In the genomic region with DNA sequence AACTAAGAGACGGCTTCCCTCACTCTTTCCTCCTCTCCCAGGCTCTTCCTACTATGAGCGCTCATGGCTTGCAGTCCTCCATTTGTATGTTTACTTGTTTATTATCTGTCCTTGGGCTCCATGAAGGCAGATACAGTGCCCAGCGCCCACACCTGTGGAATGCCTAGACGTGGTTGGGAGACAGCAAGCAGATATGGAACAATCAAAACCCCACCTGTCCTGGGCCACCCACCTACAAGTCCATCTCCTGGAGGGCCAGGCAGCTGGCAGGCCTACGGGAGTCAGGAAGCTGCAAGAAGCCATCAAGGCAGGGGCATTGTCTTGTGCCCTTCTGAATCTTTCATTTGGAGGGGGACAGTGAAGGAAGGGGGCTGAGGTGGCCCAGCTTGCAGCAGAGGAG, we compare ENCODE assay signal across 12 cellular contexts.
A peak's percentile ranks its signal among the peaks of the same experiment; 100 is the strongest.
DNase-seq lines count a peak whose midpoint lies in the region; ATAC-seq, FAIRE-seq and TF ChIP-seq lines count a peak whose summit lies in the region.
"Had no signal": no experiment of that assay in that cellular context is flagged by ENCODE, and none has a peak within 500 bp of the region (broad histone marks: within the 10 kb centered on the region; RNA-seq: fewer than 3 reads in every experiment).

No MANE protein-coding gene starts in this region.

- H3K79me1 ChIP-seq in H1 (ENCODE audit: low read depth, low read length) (peaks cover 11% of the 10 kb centered on the region), neuronal stem cell (ENCODE audit: low read depth, low read length) (peaks cover 5% of the 10 kb centered on the region)

- no peaks in the 10 kb centered on the region for H3K9me3 Mint-ChIP-seq in CD8-positive, alpha-beta T cell

- no peaks in the 10 kb centered on the region for H3K9me3 ChIP-seq in CD8-positive, alpha-beta T cell (ENCODE audit: low read length)
- H3K9me3 ChIP-seq in MM.1S (replicated peaks; ENCODE audit: insufficient read depth, low read length) (no peaks in the 10 kb centered on the region), H1 (ENCODE audit: insufficient read depth in 2 of 2, low read depth in 1 of 2, low read length in 1 of 2) (no peaks in the 10 kb centered on the region), neuronal stem cell (replicated peaks in 1 of 2; ENCODE audit: control insufficient read depth in 2 of 2, insufficient read depth in 1 of 2, low read depth in 1 of 2, low read length in 2 of 2) (no peaks in the 10 kb centered on the region), Peyer's patch (no peaks in the 10 kb centered on the region)
- H3K9me3 ChIP-seq: esophagus muscularis mucosa had no signal

- peak overlapping the region; percentile 63 for H3K4me3 Mint-ChIP-seq in CD8-positive, alpha-beta T cell

- no peak overlapping the region for H2BK15ac ChIP-seq in H1 (ENCODE audit: low read length)
- peak overlapping the region; percentile 90 for H2BK15ac ChIP-seq in neuronal stem cell (ENCODE audit: low read length)

- H2BK5ac ChIP-seq in H1 (ENCODE audit: low read depth, low read length) (no peak overlapping the region), neuronal stem cell (ENCODE audit: low read length) (no peak overlapping the region)

- H3K4me1 ChIP-seq in CD8-positive, alpha-beta T cell (ENCODE audit: insufficient read depth, low read length), result peaks cover 53% of the 10 kb centered on the region
- H3K4me1 ChIP-seq in MM.1S (ENCODE audit: low read length) (peaks cover 12% of the 10 kb centered on the region), H1 (replicated peaks in 1 of 4; ENCODE audit: control insufficient read depth in 3 of 4, insufficient read depth in 4 of 4, low read length in 3 of 4) (peaks cover 2 to 23% (median 7%) of the 10 kb centered on the region in 4 experiments; a peak in 6 of 7 replicates), neuronal stem cell (ENCODE audit: control insufficient read depth in 2 of 2, insufficient read depth in 1 of 2, low read depth in 1 of 2, low read length in 2 of 2) (peaks cover 19 to 25% of the 10 kb centered on the region in 2 donors), Peyer's patch (peaks cover 0 to 40% (median 15%) of the 10 kb centered on the region in 4 donors)

- H2BK20ac ChIP-seq in H1 (ENCODE audit: low read length), result no peak overlapping the region

- intact Hi-C loops in CD8-positive, alpha-beta T cell (cut with DNase I, micrococcal nuclease), result loop anchor here (1.0 to 10.0 kb wide), 4 partner anchors 26 to 486 kb away; a partner anchor contains a TSS

- H3K79me2 ChIP-seq in MM.1S (ENCODE audit: low read length), result peaks cover 83% of the 10 kb centered on the region
- H3K79me2 ChIP-seq in H1 (ENCODE audit: control insufficient read depth in 1 of 2, insufficient read depth in 2 of 2, low read length in 2 of 2), result peaks cover 0 to 24% of the 10 kb centered on the region in 2 experiments; a peak in 2 of 4 replicates

- H2AK5ac ChIP-seq in H1 (ENCODE audit: low read depth, low read length), result 0 out of 2 replicates have a peak overlapping the region, but pooled peaks have one; percentile 59
- H2AK5ac ChIP-seq in neuronal stem cell (ENCODE audit: low read depth, low read length), result peak overlapping the region; percentile 90

- no peak for TF ChIP-seq EP300 in H1 (IDR thresholded peaks at IDR 0.05; ENCODE audit: borderline replicate concordance in 1 of 2, low read depth in 2 of 2, low read length in 2 of 2)

- H3K4me1 Mint-ChIP-seq in CD8-positive, alpha-beta T cell (ENCODE audit: low read depth), result peaks cover 71% of the 10 kb centered on the region

- H4K91ac ChIP-seq in H1 (replicated peaks; ENCODE audit: insufficient read length, low read length), result no peak overlapping the region
- H4K91ac ChIP-seq in neuronal stem cell (ENCODE audit: low read depth, low read length, poor library complexity), result no peak overlapping the region

- H4K8ac ChIP-seq in H1 (ENCODE audit: extremely low read depth, insufficient read depth, low read length) (no peak overlapping the region), neuronal stem cell (ENCODE audit: low read depth, low read length) (no peak overlapping the region)

- no peak overlapping the region for H4K5ac ChIP-seq in H1 (ENCODE audit: insufficient read length, low read depth, low read length)

- no peak overlapping the region for H3K27ac ChIP-seq in CD8-positive, alpha-beta T cell (ENCODE audit: low read depth, low read length)
- H3K27ac ChIP-seq in MM.1S (ENCODE audit: low read length), result no peak overlapping the region
- no peak overlapping the region for H3K27ac ChIP-seq in H1 (ENCODE audit: low read depth, low read length)
- H3K27ac ChIP-seq in neuronal stem cell (replicated peaks; ENCODE audit: low read length), result no peak overlapping the region
- no peak overlapping the region for H3K27ac ChIP-seq in Peyer's patch
- H3K27ac ChIP-seq: PC-9 had no signal

- no peaks in the 10 kb centered on the region for H3K9me2 ChIP-seq in MM.1S (replicated peaks; ENCODE audit: insufficient read depth, low read length)

- peaks cover 21% of the 10 kb centered on the region for H3K36me3 Mint-ChIP-seq in CD8-positive, alpha-beta T cell

- CTCF ChIA-PET in CD8-positive, alpha-beta T cell (lab: Charles Lee), result interaction anchor here (1.3 to 1.4 kb wide), 2 partner anchors 15 to 21 kb away, joined by 3 to 5 read pairs; no protein-coding TSS in a partner anchor
- CTCF ChIA-PET in H1 (lab: Charles Lee; ENCODE audit: partially characterized antibody), result interaction anchor here (1.0 to 25.8 kb wide), 2 partner anchors 16 to 25 kb away, joined by 3 to 267 read pairs; no protein-coding TSS in a partner anchor

- ATAC-seq in CD8-positive, alpha-beta T cell, result no peak

- H3F3A ChIP-seq in MM.1S (ENCODE audit: insufficient read depth, low read length), result no peaks in the 10 kb centered on the region

- H3K4ac ChIP-seq in H1 (replicated peaks; ENCODE audit: insufficient read length, low read depth, low read length) (peak overlapping the region; percentile 76), neuronal stem cell (ENCODE audit: low read length) (peak overlapping the region; percentile 38)

- H3K4me3 ChIP-seq in CD8-positive, alpha-beta T cell (ENCODE audit: low read depth, low read length), result no peak overlapping the region
- H3K4me3 ChIP-seq in MM.1S (ENCODE audit: low read length) (no peak overlapping the region; the same call in 1 of the 2 replicates), H1 (ENCODE audit: extremely low read depth in 1 of 4, insufficient read depth in 2 of 4, low read depth in 3 of 4, low read length in 4 of 4) (no peak overlapping the region; a peak in 1 of 8 replicates), neuronal stem cell (ENCODE audit: low read length in 2 of 2) (no peak overlapping the region), Peyer's patch (no peak overlapping the region)

- peaks cover 5% of the 10 kb centered on the region for H3K23me2 ChIP-seq in H1 (ENCODE audit: low read depth, low read length)

- no peaks in the 10 kb centered on the region for H3K27me3 Mint-ChIP-seq in CD8-positive, alpha-beta T cell (ENCODE audit: low read depth)

- H3K36me3 ChIP-seq in CD8-positive, alpha-beta T cell (ENCODE audit: insufficient read depth, low read length), result no peaks in the 10 kb centered on the region
- H3K36me3 ChIP-seq in MM.1S (replicated peaks; ENCODE audit: insufficient read depth, low read length), result no peaks in the 10 kb centered on the region; the same call in 1 of the 2 replicates
- no peaks in the 10 kb centered on the region for H3K36me3 ChIP-seq in H1 (ENCODE audit: control insufficient read depth in 2 of 4, insufficient read depth in 4 of 4, low read length in 3 of 4)
- H3K36me3 ChIP-seq in neuronal stem cell (replicated peaks in 1 of 2; ENCODE audit: control insufficient read depth in 2 of 2, insufficient read depth in 2 of 2, low read length in 2 of 2), result no peaks in the 10 kb centered on the region
- no peaks in the 10 kb centered on the region for H3K36me3 ChIP-seq in Peyer's patch
- H3K36me3 ChIP-seq: esophagus muscularis mucosa had no signal

- H4K20me1 ChIP-seq in MM.1S (ENCODE audit: insufficient read depth, low read length) (peaks cover 21% of the 10 kb centered on the region; the same call in 1 of the 2 replicates), H1 (replicated peaks in 1 of 2; ENCODE audit: control insufficient read depth in 1 of 2, insufficient read depth in 2 of 2, low read length in 2 of 2) (peaks cover 4 to 23% of the 10 kb centered on the region in 2 experiments)

- H3K27ac Mint-ChIP-seq in CD8-positive, alpha-beta T cell, result no peak overlapping the region

- no peak overlapping the region for H3K56ac ChIP-seq in H1 (replicated peaks; ENCODE audit: insufficient read length, low read depth, low read length)

- TF ChIP-seq CTCF in CD8-positive, alpha-beta T cell (IDR thresholded peaks at IDR 0.05), result no peak
- TF ChIP-seq CTCF in MM.1S (IDR thresholded peaks at IDR 0.05; ENCODE audit: low read length), result no peak
- TF ChIP-seq CTCF in H1 (IDR thresholded peaks at IDR 0.05; ENCODE audit: control extremely low read depth in 1 of 3, insufficient read depth in 1 of 3, low read depth in 1 of 3, low read length in 3 of 3), result no peak
- no peak for TF ChIP-seq CTCF in Peyer's patch (IDR thresholded peaks at IDR 0.05)

- no peak for DNase-seq in CD8-positive, alpha-beta T cell
- DNase-seq in MM.1S, result no peak
- no peak for DNase-seq in H1 (ENCODE audit: low read depth in 1 of 2, low spot score in 2 of 2)
- no peak for DNase-seq in neuronal stem cell (ENCODE audit: low spot score)
- DNase-seq in NCI-H2107 (lab: John Stamatoyannopoulos, UW), result no peak
- DNase-seq in activated CD8-positive, alpha-beta memory T cell treated with anti-CD3 and anti-CD28 coated beads, Interleukin-2, amount 50 U/mL, for 48 hours, result no peak
- no peak for DNase-seq in Peyer's patch
- DNase-seq: DMS 273 treated with DMSO at 0.1 percent for 48 hours; PC-9; stimulated activated CD8-positive, alpha-beta memory T cell treated with anti-CD3 and anti-CD28 coated beads, Interleukin-4, amount 100 ng/mL, for 48 hours had no signal

- POLR2A ChIA-PET in CD8-positive, alpha-beta T cell (lab: Charles Lee), result interaction anchor here (3.3 kb wide), 1 partner anchor 43 kb away, joined by 8 read pairs; no protein-coding TSS in a partner anchor
- POLR2A ChIA-PET in H1 (lab: Charles Lee; ENCODE audit: partially characterized antibody), result interaction anchor here (1.9 kb wide), 1 partner anchor 25 kb away, joined by 4 read pairs; no protein-coding TSS in a partner anchor

- H3K14ac ChIP-seq in H1 (ENCODE audit: insufficient read length) (no peak overlapping the region), neuronal stem cell (ENCODE audit: low read length) (no peak overlapping the region)

- H3K27me3 ChIP-seq in CD8-positive, alpha-beta T cell (ENCODE audit: insufficient read depth, low read length), result no peaks in the 10 kb centered on the region
- H3K27me3 ChIP-seq in MM.1S (replicated peaks; ENCODE audit: insufficient read depth, low read length) (no peaks in the 10 kb centered on the region), H1 (replicated peaks in 1 of 4; ENCODE audit: control insufficient read depth in 3 of 4, extremely low read depth in 1 of 4, insufficient read depth in 3 of 4, low read length in 3 of 4) (peaks cover 0 to 12% (median 2%) of the 10 kb centered on the region in 4 experiments; a peak in 5 of 7 replicates), neuronal stem cell (ENCODE audit: control insufficient read depth in 3 of 3, insufficient read depth in 3 of 3, low read depth in 1 of 3, low read length in 3 of 3) (no peaks in the 10 kb centered on the region), Peyer's patch (no peaks in the 10 kb centered on the region)
- H3K27me3 ChIP-seq: esophagus muscularis mucosa had no signal

- H3K23ac ChIP-seq in H1 (ENCODE audit: insufficient read length) (no peak overlapping the region), neuronal stem cell (ENCODE audit: low read depth, low read length, poor library complexity) (no peak overlapping the region)

- no peak for TF ChIP-seq RAD21 in H1 (IDR thresholded peaks at IDR 0.05 in 1 of 2, conservative IDR thresholded peaks at IDR 0.05 in 1 of 2; ENCODE audit: low read depth in 2 of 2, low read length in 2 of 2)

- FAIRE-seq in H1 (lab: Jason Lieb, UNC), result no peak
- FAIRE-seq: bronchial epithelial cell had no signal

- H3K4me2 ChIP-seq in MM.1S (ENCODE audit: low read depth, low read length), result peak overlapping the region; percentile 93; the same call in 1 of the 2 replicates
- peak overlapping the region in 1 of 2 experiments; percentile 90; a peak in 1 of 4 replicates for H3K4me2 ChIP-seq in H1 (ENCODE audit: insufficient read depth in 1 of 2, low read depth in 2 of 2, low read length in 2 of 2)
- no peak overlapping the region for H3K4me2 ChIP-seq in neuronal stem cell (ENCODE audit: insufficient read depth, low read length, poor library complexity, severe bottlenecking)

- H2BK120ac ChIP-seq in H1 (replicated peaks; ENCODE audit: low read depth, low read length) (no peak overlapping the region), neuronal stem cell (ENCODE audit: low read depth, low read length) (no peak overlapping the region)

- no peak overlapping the region; the same call in 1 of the 2 replicates for H2BK12ac ChIP-seq in H1 (ENCODE audit: low read depth, low read length)
- H2BK12ac ChIP-seq in neuronal stem cell (ENCODE audit: low read length), result no peak overlapping the region

- H2AFZ ChIP-seq in MM.1S (ENCODE audit: low read length), result no peak overlapping the region
- H2AFZ ChIP-seq in H1 (ENCODE audit: low read length), result no peak overlapping the region
- H2AFZ ChIP-seq in neuronal stem cell (ENCODE audit: low read length), result no peak overlapping the region

- H3K9ac ChIP-seq in MM.1S (ENCODE audit: low read length), result no peak overlapping the region
- H3K9ac ChIP-seq in H1 (replicated peaks in 1 of 4; ENCODE audit: extremely low read depth in 1 of 4, low read depth in 3 of 4, low read length in 3 of 4), result no peak overlapping the region
- no peak overlapping the region for H3K9ac ChIP-seq in neuronal stem cell (ENCODE audit: low read depth, low read length, poor library complexity)

- TF ChIP-seq POLR2A in H1 (IDR thresholded peaks at IDR 0.05; ENCODE audit: control extremely low read depth in 1 of 2, low read depth in 2 of 2, low read length in 2 of 2), result no peak
- TF ChIP-seq POLR2A in Peyer's patch (IDR thresholded peaks at IDR 0.05), result no peak

- no peak overlapping the region for H3K18ac ChIP-seq in H1 (ENCODE audit: extremely low read depth, low read length)
- H3K18ac ChIP-seq in neuronal stem cell (ENCODE audit: low read length), result peak overlapping the region; percentile 66

- 92% methylated on average over 5 of the region's 5 CpGs; no CpG with 5 or more reads in 1 of the 2 experiments for WGBS in H1 (ENCODE audit: extremely low coverage in 1 of 2, insufficient coverage in 1 of 2, insufficient read length in 1 of 2, insufficient replicate concordance in 2 of 2, low coverage in 1 of 2, low lambda C conversion rate in 2 of 2, missing lambda C conversion rate in 1 of 2), 2 experiments
- whole genome bisulfite sequencing in neuronal stem cell (ENCODE audit: extremely low coverage in 2 of 2, insufficient read length in 2 of 2, insufficient replicate concordance in 1 of 2), 2 donors, result no CpG with 5 or more reads among the region's 5 CpGs
